Comparison of ENCODE assay signal across 1 cellular context in the genomic region with DNA sequence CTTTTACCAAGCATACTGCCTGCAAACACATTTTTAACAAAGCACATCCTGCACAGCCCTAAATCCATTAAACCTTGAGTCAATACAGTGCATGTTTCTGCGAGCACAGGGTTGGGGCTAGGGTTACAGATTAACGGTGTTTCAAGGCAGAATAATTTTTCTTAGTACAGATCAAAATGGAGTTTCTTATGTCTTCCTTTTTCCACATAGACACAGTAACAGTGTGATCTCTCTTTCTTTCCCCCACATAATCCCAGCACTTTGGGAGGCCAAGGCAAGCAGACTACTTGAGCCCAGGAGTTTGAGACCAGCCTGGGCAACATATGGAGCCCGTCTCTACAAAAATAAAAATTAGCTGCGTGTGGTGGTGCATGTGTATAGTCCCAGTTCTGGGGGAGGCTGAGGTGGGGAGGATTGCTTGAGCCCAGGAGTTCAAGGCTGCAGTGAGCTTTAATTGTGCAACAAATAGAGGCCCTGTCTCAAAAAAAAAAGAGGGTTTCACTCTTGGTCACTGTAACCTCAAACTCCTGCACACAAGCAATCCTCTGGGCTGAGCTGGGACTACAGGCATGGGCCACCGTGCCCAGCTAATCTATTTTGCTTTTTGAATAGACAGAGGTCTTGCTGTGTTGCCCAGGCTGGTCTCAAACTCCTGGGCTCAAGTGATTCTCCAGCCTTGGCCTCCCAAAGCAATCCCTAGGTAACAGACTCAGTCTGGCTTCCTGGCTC.
TF ChIP-seq lines count a peak whose summit lies in the region.

No MANE protein-coding gene starts in this region.

TF ChIP-seq in K562, 482 proteins besides CTCF, POLR2A, EP300 and RAD21 (continued from another document and continues in another):
- TF ChIP-seq, protein P1, sequence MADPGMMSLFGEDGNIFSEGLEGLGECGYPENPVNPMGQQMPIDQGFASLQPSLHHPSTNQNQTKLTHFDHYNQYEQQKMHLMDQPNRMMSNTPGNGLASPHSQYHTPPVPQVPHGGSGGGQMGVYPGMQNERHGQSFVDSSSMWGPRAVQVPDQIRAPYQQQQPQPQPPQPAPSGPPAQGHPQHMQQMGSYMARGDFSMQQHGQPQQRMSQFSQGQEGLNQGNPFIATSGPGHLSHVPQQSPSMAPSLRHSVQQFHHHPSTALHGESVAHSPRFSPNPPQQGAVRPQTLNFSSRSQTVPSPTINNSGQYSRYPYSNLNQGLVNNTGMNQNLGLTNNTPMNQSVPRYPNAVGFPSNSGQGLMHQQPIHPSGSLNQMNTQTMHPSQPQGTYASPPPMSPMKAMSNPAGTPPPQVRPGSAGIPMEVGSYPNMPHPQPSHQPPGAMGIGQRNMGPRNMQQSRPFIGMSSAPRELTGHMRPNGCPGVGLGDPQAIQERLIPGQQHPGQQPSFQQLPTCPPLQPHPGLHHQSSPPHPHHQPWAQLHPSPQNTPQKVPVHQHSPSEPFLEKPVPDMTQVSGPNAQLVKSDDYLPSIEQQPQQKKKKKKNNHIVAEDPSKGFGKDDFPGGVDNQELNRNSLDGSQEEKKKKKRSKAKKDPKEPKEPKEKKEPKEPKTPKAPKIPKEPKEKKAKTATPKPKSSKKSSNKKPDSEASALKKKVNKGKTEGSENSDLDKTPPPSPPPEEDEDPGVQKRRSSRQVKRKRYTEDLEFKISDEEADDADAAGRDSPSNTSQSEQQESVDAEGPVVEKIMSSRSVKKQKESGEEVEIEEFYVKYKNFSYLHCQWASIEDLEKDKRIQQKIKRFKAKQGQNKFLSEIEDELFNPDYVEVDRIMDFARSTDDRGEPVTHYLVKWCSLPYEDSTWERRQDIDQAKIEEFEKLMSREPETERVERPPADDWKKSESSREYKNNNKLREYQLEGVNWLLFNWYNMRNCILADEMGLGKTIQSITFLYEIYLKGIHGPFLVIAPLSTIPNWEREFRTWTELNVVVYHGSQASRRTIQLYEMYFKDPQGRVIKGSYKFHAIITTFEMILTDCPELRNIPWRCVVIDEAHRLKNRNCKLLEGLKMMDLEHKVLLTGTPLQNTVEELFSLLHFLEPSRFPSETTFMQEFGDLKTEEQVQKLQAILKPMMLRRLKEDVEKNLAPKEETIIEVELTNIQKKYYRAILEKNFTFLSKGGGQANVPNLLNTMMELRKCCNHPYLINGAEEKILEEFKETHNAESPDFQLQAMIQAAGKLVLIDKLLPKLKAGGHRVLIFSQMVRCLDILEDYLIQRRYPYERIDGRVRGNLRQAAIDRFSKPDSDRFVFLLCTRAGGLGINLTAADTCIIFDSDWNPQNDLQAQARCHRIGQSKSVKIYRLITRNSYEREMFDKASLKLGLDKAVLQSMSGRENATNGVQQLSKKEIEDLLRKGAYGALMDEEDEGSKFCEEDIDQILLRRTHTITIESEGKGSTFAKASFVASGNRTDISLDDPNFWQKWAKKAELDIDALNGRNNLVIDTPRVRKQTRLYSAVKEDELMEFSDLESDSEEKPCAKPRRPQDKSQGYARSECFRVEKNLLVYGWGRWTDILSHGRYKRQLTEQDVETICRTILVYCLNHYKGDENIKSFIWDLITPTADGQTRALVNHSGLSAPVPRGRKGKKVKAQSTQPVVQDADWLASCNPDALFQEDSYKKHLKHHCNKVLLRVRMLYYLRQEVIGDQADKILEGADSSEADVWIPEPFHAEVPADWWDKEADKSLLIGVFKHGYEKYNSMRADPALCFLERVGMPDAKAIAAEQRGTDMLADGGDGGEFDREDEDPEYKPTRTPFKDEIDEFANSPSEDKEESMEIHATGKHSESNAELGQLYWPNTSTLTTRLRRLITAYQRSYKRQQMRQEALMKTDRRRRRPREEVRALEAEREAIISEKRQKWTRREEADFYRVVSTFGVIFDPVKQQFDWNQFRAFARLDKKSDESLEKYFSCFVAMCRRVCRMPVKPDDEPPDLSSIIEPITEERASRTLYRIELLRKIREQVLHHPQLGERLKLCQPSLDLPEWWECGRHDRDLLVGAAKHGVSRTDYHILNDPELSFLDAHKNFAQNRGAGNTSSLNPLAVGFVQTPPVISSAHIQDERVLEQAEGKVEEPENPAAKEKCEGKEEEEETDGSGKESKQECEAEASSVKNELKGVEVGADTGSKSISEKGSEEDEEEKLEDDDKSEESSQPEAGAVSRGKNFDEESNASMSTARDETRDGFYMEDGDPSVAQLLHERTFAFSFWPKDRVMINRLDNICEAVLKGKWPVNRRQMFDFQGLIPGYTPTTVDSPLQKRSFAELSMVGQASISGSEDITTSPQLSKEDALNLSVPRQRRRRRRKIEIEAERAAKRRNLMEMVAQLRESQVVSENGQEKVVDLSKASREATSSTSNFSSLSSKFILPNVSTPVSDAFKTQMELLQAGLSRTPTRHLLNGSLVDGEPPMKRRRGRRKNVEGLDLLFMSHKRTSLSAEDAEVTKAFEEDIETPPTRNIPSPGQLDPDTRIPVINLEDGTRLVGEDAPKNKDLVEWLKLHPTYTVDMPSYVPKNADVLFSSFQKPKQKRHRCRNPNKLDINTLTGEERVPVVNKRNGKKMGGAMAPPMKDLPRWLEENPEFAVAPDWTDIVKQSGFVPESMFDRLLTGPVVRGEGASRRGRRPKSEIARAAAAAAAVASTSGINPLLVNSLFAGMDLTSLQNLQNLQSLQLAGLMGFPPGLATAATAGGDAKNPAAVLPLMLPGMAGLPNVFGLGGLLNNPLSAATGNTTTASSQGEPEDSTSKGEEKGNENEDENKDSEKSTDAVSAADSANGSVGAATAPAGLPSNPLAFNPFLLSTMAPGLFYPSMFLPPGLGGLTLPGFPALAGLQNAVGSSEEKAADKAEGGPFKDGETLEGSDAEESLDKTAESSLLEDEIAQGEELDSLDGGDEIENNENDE (IDR thresholded peaks at IDR 0.05; ENCODE audit: low read depth, low read length), result no peak
- TF ChIP-seq NR2C1 (IDR thresholded peaks at IDR 0.05) (no peak), NR2C1 (tag; IDR thresholded peaks at IDR 0.05) (peak; percentile 52), ZSCAN29 (IDR thresholded peaks at IDR 0.05) (no peak), ZFP1 (CRISPR knock-in tag; IDR thresholded peaks at IDR 0.05) (peak; percentile 60; the same call in 1 of the 2 replicates), ESRRA (IDR thresholded peaks at IDR 0.05; ENCODE audit: borderline replicate concordance, low read depth) (no peak), KAT7 (CRISPR knock-in tag; IDR thresholded peaks at IDR 0.05; ENCODE audit: borderline replicate concordance) (no peak), POU5F1 (IDR thresholded peaks at IDR 0.05; ENCODE audit: borderline replicate concordance, low read depth, low read length, partially characterized antibody) (no peak), FOSL1 (tag; conservative IDR thresholded peaks at IDR 0.05) (no peak), ZNF717 (CRISPR knock-in tag; IDR thresholded peaks at IDR 0.05) (no peak), ZNF124 (CRISPR knock-in tag; IDR thresholded peaks at IDR 0.05) (no peak), PTTG1 (tag; IDR thresholded peaks at IDR 0.05; ENCODE audit: low read depth) (peak; percentile 79; the same call in 1 of the 2 replicates), SNIP1 (IDR thresholded peaks at IDR 0.05; ENCODE audit: low read depth) (no peak), SMAD3 (CRISPR knock-in tag; conservative IDR thresholded peaks at IDR 0.05) (peak; percentile 68; the same call in 1 of the 2 replicates), FIP1L1 (IDR thresholded peaks at IDR 0.05; ENCODE audit: low read depth, low read length, poor library complexity, severe bottlenecking) (no peak), RFX5 (IDR thresholded peaks at IDR 0.05; ENCODE audit: low read depth, low read length) (no peak), NCOA6 (IDR thresholded peaks at IDR 0.05) (no peak), BCL6 (CRISPR knock-in tag; IDR thresholded peaks at IDR 0.05) (peak; percentile 63; the same call in 1 of the 2 replicates), MTA3 (IDR thresholded peaks at IDR 0.05; ENCODE audit: borderline replicate concordance) (no peak), FOXA3 (CRISPR knock-in tag; conservative IDR thresholded peaks at IDR 0.05 in 1 of 2, IDR thresholded peaks at IDR 0.05 in 1 of 2) (peak in 1 of 2 experiments; percentile 18; a peak in 1 of 4 replicates), SMAD1 (IDR thresholded peaks at IDR 0.05; ENCODE audit: low read depth, low read length, partially characterized antibody) (no peak), RBM22 (IDR thresholded peaks at IDR 0.05; ENCODE audit: low read depth, low read length, poor library complexity, severe bottlenecking) (no peak), ZNF12 (CRISPR knock-in tag; IDR thresholded peaks at IDR 0.05) (no peak), ZNF23 (CRISPR knock-in tag; IDR thresholded peaks at IDR 0.05) (peak; percentile 24; the same call in 1 of the 2 replicates), ZNF239 (CRISPR knock-in tag; IDR thresholded peaks at IDR 0.05) (peak; percentile 66), ZNF644 (tag; IDR thresholded peaks at IDR 0.05; ENCODE audit: low read depth) (0 out of 2 replicates have a peak, but pooled peaks have one; percentile 37), TCF7 (IDR thresholded peaks at IDR 0.05; ENCODE audit: borderline replicate concordance) (no peak)
- TF ChIP-seq, protein P2, sequence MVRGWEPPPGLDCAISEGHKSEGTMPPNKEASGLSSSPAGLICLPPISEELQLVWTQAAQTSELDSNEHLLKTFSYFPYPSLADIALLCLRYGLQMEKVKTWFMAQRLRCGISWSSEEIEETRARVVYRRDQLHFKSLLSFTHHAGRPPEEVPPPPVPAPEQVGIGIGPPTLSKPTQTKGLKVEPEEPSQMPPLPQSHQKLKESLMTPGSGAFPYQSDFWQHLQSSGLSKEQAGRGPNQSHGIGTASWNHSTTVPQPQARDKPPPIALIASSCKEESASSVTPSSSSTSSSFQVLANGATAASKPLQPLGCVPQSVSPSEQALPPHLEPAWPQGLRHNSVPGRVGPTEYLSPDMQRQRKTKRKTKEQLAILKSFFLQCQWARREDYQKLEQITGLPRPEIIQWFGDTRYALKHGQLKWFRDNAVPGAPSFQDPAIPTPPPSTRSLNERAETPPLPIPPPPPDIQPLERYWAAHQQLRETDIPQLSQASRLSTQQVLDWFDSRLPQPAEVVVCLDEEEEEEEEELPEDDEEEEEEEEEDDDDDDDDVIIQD (CRISPR knock-in tag; IDR thresholded peaks at IDR 0.05), result no peak
- TF ChIP-seq, protein P3, sequence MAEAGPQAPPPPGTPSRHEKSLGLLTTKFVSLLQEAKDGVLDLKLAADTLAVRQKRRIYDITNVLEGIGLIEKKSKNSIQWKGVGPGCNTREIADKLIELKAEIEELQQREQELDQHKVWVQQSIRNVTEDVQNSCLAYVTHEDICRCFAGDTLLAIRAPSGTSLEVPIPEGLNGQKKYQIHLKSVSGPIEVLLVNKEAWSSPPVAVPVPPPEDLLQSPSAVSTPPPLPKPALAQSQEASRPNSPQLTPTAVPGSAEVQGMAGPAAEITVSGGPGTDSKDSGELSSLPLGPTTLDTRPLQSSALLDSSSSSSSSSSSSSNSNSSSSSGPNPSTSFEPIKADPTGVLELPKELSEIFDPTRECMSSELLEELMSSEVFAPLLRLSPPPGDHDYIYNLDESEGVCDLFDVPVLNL (CRISPR knock-in tag; IDR thresholded peaks at IDR 0.05; ENCODE audit: low read depth), result no peak
- TF ChIP-seq, protein P4, sequence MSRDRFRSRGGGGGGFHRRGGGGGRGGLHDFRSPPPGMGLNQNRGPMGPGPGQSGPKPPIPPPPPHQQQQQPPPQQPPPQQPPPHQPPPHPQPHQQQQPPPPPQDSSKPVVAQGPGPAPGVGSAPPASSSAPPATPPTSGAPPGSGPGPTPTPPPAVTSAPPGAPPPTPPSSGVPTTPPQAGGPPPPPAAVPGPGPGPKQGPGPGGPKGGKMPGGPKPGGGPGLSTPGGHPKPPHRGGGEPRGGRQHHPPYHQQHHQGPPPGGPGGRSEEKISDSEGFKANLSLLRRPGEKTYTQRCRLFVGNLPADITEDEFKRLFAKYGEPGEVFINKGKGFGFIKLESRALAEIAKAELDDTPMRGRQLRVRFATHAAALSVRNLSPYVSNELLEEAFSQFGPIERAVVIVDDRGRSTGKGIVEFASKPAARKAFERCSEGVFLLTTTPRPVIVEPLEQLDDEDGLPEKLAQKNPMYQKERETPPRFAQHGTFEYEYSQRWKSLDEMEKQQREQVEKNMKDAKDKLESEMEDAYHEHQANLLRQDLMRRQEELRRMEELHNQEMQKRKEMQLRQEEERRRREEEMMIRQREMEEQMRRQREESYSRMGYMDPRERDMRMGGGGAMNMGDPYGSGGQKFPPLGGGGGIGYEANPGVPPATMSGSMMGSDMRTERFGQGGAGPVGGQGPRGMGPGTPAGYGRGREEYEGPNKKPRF (IDR thresholded peaks at IDR 0.05; ENCODE audit: low read depth, low read length), result no peak
- TF ChIP-seq, protein P5, sequence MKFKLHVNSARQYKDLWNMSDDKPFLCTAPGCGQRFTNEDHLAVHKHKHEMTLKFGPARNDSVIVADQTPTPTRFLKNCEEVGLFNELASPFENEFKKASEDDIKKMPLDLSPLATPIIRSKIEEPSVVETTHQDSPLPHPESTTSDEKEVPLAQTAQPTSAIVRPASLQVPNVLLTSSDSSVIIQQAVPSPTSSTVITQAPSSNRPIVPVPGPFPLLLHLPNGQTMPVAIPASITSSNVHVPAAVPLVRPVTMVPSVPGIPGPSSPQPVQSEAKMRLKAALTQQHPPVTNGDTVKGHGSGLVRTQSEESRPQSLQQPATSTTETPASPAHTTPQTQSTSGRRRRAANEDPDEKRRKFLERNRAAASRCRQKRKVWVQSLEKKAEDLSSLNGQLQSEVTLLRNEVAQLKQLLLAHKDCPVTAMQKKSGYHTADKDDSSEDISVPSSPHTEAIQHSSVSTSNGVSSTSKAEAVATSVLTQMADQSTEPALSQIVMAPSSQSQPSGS (CRISPR knock-in tag; IDR thresholded peaks at IDR 0.05), result no peak
- TF ChIP-seq, protein P6, sequence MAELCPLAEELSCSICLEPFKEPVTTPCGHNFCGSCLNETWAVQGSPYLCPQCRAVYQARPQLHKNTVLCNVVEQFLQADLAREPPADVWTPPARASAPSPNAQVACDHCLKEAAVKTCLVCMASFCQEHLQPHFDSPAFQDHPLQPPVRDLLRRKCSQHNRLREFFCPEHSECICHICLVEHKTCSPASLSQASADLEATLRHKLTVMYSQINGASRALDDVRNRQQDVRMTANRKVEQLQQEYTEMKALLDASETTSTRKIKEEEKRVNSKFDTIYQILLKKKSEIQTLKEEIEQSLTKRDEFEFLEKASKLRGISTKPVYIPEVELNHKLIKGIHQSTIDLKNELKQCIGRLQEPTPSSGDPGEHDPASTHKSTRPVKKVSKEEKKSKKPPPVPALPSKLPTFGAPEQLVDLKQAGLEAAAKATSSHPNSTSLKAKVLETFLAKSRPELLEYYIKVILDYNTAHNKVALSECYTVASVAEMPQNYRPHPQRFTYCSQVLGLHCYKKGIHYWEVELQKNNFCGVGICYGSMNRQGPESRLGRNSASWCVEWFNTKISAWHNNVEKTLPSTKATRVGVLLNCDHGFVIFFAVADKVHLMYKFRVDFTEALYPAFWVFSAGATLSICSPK (IDR thresholded peaks at IDR 0.05; ENCODE audit: borderline replicate concordance), result no peak
- TF ChIP-seq, protein P7, sequence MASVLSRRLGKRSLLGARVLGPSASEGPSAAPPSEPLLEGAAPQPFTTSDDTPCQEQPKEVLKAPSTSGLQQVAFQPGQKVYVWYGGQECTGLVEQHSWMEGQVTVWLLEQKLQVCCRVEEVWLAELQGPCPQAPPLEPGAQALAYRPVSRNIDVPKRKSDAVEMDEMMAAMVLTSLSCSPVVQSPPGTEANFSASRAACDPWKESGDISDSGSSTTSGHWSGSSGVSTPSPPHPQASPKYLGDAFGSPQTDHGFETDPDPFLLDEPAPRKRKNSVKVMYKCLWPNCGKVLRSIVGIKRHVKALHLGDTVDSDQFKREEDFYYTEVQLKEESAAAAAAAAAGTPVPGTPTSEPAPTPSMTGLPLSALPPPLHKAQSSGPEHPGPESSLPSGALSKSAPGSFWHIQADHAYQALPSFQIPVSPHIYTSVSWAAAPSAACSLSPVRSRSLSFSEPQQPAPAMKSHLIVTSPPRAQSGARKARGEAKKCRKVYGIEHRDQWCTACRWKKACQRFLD (CRISPR knock-in tag; IDR thresholded peaks at IDR 0.05), result peak; percentile 62; the same call in 1 of the 2 replicates
